ENCODE assay signal across 13 cellular contexts in genomic region chr6:43803055-43803782, GRCh38. TPM values are rescaled to one million over a fixed set of nuclear protein-coding genes. Genes with fewer than 3 reads are reported as not detected.
DNase-seq lines count a peak whose midpoint lies in the region; ATAC-seq and TF ChIP-seq lines count a peak whose summit lies in the region.
"Had no signal": no experiment of that assay in that cellular context is flagged by ENCODE, and none has a peak within 500 bp of the region (broad histone marks: within the 10 kb centered on the region; RNA-seq: fewer than 3 reads in every experiment).

No MANE protein-coding gene starts in this region.

- peaks cover 61% of the 10 kb centered on the region for H3F3A ChIP-seq in PC-9 (ENCODE audit: insufficient read depth, low read depth)

- no peaks in the 10 kb centered on the region for H3K27me3 Mint-ChIP-seq in type B pancreatic cell
- H3K27me3 Mint-ChIP-seq: progenitor cell of endocrine pancreas had no signal

- intact Hi-C loops in PC-9 (cut with micrococcal nuclease; ENCODE audit: unreplicated experiment): no loop called here

- peaks cover 85% of the 10 kb centered on the region for H3K4me1 ChIP-seq in PC-9 (replicated peaks; ENCODE audit: insufficient read depth)
- H3K4me1 ChIP-seq in parathyroid adenoma: peaks cover 88% of the 10 kb centered on the region

- no peaks in the 10 kb centered on the region for H3K27me3 ChIP-seq in PC-9 (ENCODE audit: insufficient read depth, low read depth)
- H3K27me3 ChIP-seq in parathyroid adenoma (ENCODE audit: control insufficient read depth, insufficient read depth, low read length): no peaks in the 10 kb centered on the region

- H3K79me2 ChIP-seq in PC-9 (ENCODE audit: low read depth): no peaks in the 10 kb centered on the region
- no peaks in the 10 kb centered on the region for H3K79me2 ChIP-seq in parathyroid adenoma

- H3K4me3 ChIP-seq in PC-9 (no peak overlapping the region), fibroblast of pulmonary artery (replicated peaks; ENCODE audit: low read depth, low read length) (no peak overlapping the region), parathyroid adenoma (ENCODE audit: low read depth, low read length) (no peak overlapping the region)

- POLR2A ChIA-PET in PC-9 (lab: Charles Lee; ENCODE audit: unreplicated experiment): no interaction called here

- peak; percentile 31 for DNase-seq in EH (ENCODE audit: low read depth)
- DNase-seq in PC-9: peak in 1 of 2 experiments; percentile 59
- DNase-seq in fibroblast of pulmonary artery (ENCODE audit: low read depth): peak; percentile 52
- DNase-seq in left lobe of liver (ENCODE audit: low spot score): no peak
- DNase-seq in type B pancreatic cell (ENCODE audit: extremely low spot score, unreplicated experiment): no peak
- DNase-seq in midbrain (lab: John Stamatoyannopoulos, UW): no peak
- DNase-seq: activated gamma-delta T cell treated with Interleukin-2 at 50 U/mL for 16 hours; effector CD4-positive, alpha-beta T cell; immature natural killer cell; NCI-H1048 had no signal

- no peaks in the 10 kb centered on the region for H4K20me1 ChIP-seq in PC-9 (ENCODE audit: insufficient read depth)

- H3K9ac ChIP-seq in parathyroid adenoma: no peak overlapping the region

- peak overlapping the region; percentile 67 for H3K4me2 ChIP-seq in PC-9
- peak overlapping the region; percentile 60 for H3K4me2 ChIP-seq in parathyroid adenoma (ENCODE audit: low read length)

- H3K27ac ChIP-seq in PC-9 (peak overlapping the region; percentile 73), parathyroid adenoma (peak overlapping the region; percentile 74)

- CTCF ChIA-PET in PC-9 (lab: Charles Lee): no interaction called here

- BruUV-seq in PC-9 (replicated peaks; lab: Mats Ljungman, UMichigan): no TSS peak

- H2AFZ ChIP-seq in PC-9 (no peak overlapping the region), parathyroid adenoma (peak overlapping the region; percentile 34)

- no peak overlapping the region for H3K27ac Mint-ChIP-seq in type B pancreatic cell
- H3K27ac Mint-ChIP-seq: immature natural killer cell had no signal

- H3K9me3 ChIP-seq in PC-9 (ENCODE audit: insufficient read depth, low read depth) (no peaks in the 10 kb centered on the region), parathyroid adenoma (ENCODE audit: control insufficient read depth, low read length) (no peaks in the 10 kb centered on the region)

- H3K4me1 Mint-ChIP-seq in type B pancreatic cell (ENCODE audit: unreplicated experiment): peaks cover 44% of the 10 kb centered on the region

- no peak overlapping the region for H3K4me3 Mint-ChIP-seq in type B pancreatic cell
- H3K4me3 Mint-ChIP-seq: immature natural killer cell had no signal

- H3K36me3 ChIP-seq in PC-9 (ENCODE audit: low read depth) (no peaks in the 10 kb centered on the region), parathyroid adenoma (ENCODE audit: control insufficient read depth, insufficient read depth, low read length) (no peaks in the 10 kb centered on the region)

- ATAC-seq in left lobe of liver: no peak
- ATAC-seq in HG02885 (IDR thresholded peaks at IDR 0.05; ENCODE audit: poor library complexity, unreplicated experiment): no peak

- H3K9me2 ChIP-seq in PC-9 (ENCODE audit: insufficient read depth): no peaks in the 10 kb centered on the region

- TF ChIP-seq CTCF in PC-9 (conservative IDR thresholded peaks at IDR 0.05) (no peak), fibroblast of pulmonary artery (IDR thresholded peaks at IDR 0.05; ENCODE audit: low read length, missing control alignments) (no peak), parathyroid adenoma (IDR thresholded peaks at IDR 0.05) (no peak), type B pancreatic cell (conservative IDR thresholded peaks at IDR 0.05) (no peak)

- H3K9me3 Mint-ChIP-seq in type B pancreatic cell: no peaks in the 10 kb centered on the region
- H3K9me3 Mint-ChIP-seq: immature natural killer cell had no signal

- H3K36me3 Mint-ChIP-seq in type B pancreatic cell: no peaks in the 10 kb centered on the region
- H3K36me3 Mint-ChIP-seq: immature natural killer cell had no signal

RNA-seq across cellular contexts. Expression of gene VEGFA, which starts 33.2 kb away (rescaled TPM):
- total RNA-seq in PC-9 (2021) (112 and 117 TPM in 2 replicates), left lobe of liver (135 TPM), type B pancreatic cell (ENCODE audit: low replicate concordance) (102 and 136 TPM in 2 replicates)

Comparison
In these comparisons a context has a peak if more than half of its experiments do, and no peak if none do; other contexts are left out.
1. DNase-seq: peak in EH (single experiment) and fibroblast of pulmonary artery (single experiment); none in left lobe of liver (single experiment), type B pancreatic cell (single experiment) and midbrain (single experiment).